16 cellular contexts compared by ENCODE assay signal in the genomic region with DNA sequence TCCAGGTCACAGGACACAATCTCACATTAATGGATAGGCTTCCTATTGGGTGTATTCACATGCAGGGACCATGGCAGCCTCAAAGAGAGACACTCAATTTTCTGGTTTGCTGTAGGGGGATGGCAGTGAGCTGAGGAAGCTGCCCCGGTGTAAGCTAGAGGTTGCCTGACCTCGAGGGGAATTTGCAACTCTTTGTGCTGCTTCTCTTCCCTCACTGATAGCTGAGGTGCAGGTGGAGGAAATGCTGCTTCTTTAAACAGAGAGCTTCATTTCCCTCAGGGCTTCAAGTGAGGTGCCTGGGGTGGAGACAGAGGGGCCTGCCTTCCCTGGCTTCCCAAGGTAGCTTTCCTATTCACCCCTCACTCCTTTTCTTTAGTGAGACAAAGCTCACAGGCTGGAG.
DNase-seq lines count a peak whose midpoint lies in the region; ATAC-seq and TF ChIP-seq lines count a peak whose summit lies in the region.
"Had no signal": no experiment of that assay in that cellular context is flagged by ENCODE, and none has a peak within 500 bp of the region (broad histone marks: within the 10 kb centered on the region; RNA-seq: fewer than 3 reads in every experiment).

No MANE protein-coding gene starts in this region.

- ATAC-seq in T-cell (replicated peaks in 1 of 4) (peak in 3 of 4 experiments; percentile 14 to 43 (median 26)), GM21737 (IDR thresholded peaks at IDR 0.05; ENCODE audit: unreplicated experiment) (no peak)
- no peak for ATAC-seq in naive thymus-derived CD4-positive, alpha-beta T cell
- ATAC-seq: HepG2 had no signal

- H3K27me3 Mint-ChIP-seq in T-cell, result no peaks in the 10 kb centered on the region
- no peaks in the 10 kb centered on the region for H3K27me3 Mint-ChIP-seq in naive thymus-derived CD4-positive, alpha-beta T cell

- H3K27ac Mint-ChIP-seq in T-cell, result no peak overlapping the region
- peak overlapping the region in 5 of 9 donors; percentile 21 to 68 (median 46) for H3K27ac Mint-ChIP-seq in naive thymus-derived CD4-positive, alpha-beta T cell
- H3K27ac Mint-ChIP-seq: HFFc6 had no signal

- no peak for TF ChIP-seq CTCF in DOHH2 (IDR thresholded peaks at IDR 0.05; ENCODE audit: low read depth, low read length, poor library complexity, severe bottlenecking)

- H3K36me3 ChIP-seq in BLaER1, result no peaks in the 10 kb centered on the region; the same call in 1 of the 2 replicates
- no peaks in the 10 kb centered on the region for H3K36me3 ChIP-seq in DOHH2 (ENCODE audit: control insufficient read depth, low read length)
- H3K36me3 ChIP-seq in naive thymus-derived CD4-positive, alpha-beta T cell (ENCODE audit: control insufficient read depth in 2 of 3, insufficient read depth in 3 of 3, low read length in 3 of 3), result no peaks in the 10 kb centered on the region
- H3K36me3 ChIP-seq: MG63 had no signal

- H3K4me3 ChIP-seq in BLaER1 (no peak overlapping the region), DOHH2 (ENCODE audit: low read length) (no peak overlapping the region)
- no peak overlapping the region for H3K4me3 ChIP-seq in naive thymus-derived CD4-positive, alpha-beta T cell (ENCODE audit: low read length)
- H3K4me3 ChIP-seq: MG63 had no signal

- H3K36me3 Mint-ChIP-seq in T-cell, result no peaks in the 10 kb centered on the region
- peaks cover 0 to 12% (median under 1%) of the 10 kb centered on the region in 5 donors for H3K36me3 Mint-ChIP-seq in naive thymus-derived CD4-positive, alpha-beta T cell

- peaks cover 0 to 6% (median under 1%) of the 10 kb centered on the region in 3 donors for H3K9me3 Mint-ChIP-seq in T-cell
- H3K9me3 Mint-ChIP-seq in naive thymus-derived CD4-positive, alpha-beta T cell, result peaks cover 0 to 15% (median 3%) of the 10 kb centered on the region in 11 donors

- H3K4me3 Mint-ChIP-seq in T-cell, result no peak overlapping the region
- peak overlapping the region in 1 of 10 donors; percentile 4 for H3K4me3 Mint-ChIP-seq in naive thymus-derived CD4-positive, alpha-beta T cell
- H3K4me3 Mint-ChIP-seq: HFFc6 had no signal

- no peaks in the 10 kb centered on the region for H3F3A ChIP-seq in DOHH2 (ENCODE audit: control insufficient read depth, insufficient read depth)

- H3K79me2 ChIP-seq in DOHH2 (ENCODE audit: control insufficient read depth, low read length), result no peaks in the 10 kb centered on the region

- H3K4me1 ChIP-seq in BLaER1 (peaks cover 34% of the 10 kb centered on the region), DOHH2 (ENCODE audit: control insufficient read depth, low read length) (peaks cover 51% of the 10 kb centered on the region)
- peaks cover 0 to 32% of the 10 kb centered on the region in 2 donors for H3K4me1 ChIP-seq in naive thymus-derived CD4-positive, alpha-beta T cell (ENCODE audit: control insufficient read depth in 2 of 2, insufficient read depth in 2 of 2, low read length in 2 of 2)

- peaks cover 27 to 42% (median 39%) of the 10 kb centered on the region in 3 donors for H3K4me1 Mint-ChIP-seq in T-cell
- peaks cover 11 to 52% (median 40%) of the 10 kb centered on the region in 7 donors for H3K4me1 Mint-ChIP-seq in naive thymus-derived CD4-positive, alpha-beta T cell

- intact Hi-C loops in naive thymus-derived CD4-positive, alpha-beta T cell (cut with micrococcal nuclease), result loop anchor here in 1 of 2 donors (1.0 kb wide), 1 partner anchor 8 kb away; no protein-coding TSS in a partner anchor

- no peaks in the 10 kb centered on the region for H4K20me1 ChIP-seq in BLaER1
- H4K20me1 ChIP-seq in DOHH2 (ENCODE audit: control insufficient read depth, insufficient read depth, low read depth, low read length), result no peaks in the 10 kb centered on the region

- peaks cover 40% of the 10 kb centered on the region for H3K9me3 ChIP-seq in BLaER1
- peaks cover 10% of the 10 kb centered on the region for H3K9me3 ChIP-seq in DOHH2 (ENCODE audit: control insufficient read depth, insufficient read depth, low read length)
- H3K9me3 ChIP-seq in naive thymus-derived CD4-positive, alpha-beta T cell (ENCODE audit: control insufficient read depth in 2 of 3, low read length in 3 of 3), result no peaks in the 10 kb centered on the region
- H3K9me3 ChIP-seq: SK-N-SH had no signal

- CTCF ChIA-PET in T-cell (lab: Charles Lee), result no interaction called here
- CTCF ChIA-PET in naive thymus-derived CD4-positive, alpha-beta T cell (lab: Charles Lee), result interaction anchor here (0.9 kb wide), 1 partner anchor 9 kb away, joined by 5 read pairs; no protein-coding TSS in a partner anchor

- peak overlapping the region; percentile 7; the same call in 1 of the 2 replicates for H3K27ac ChIP-seq in BLaER1
- peak overlapping the region; percentile 41 for H3K27ac ChIP-seq in DOHH2 (ENCODE audit: low read depth, low read length)
- H3K27ac ChIP-seq in naive thymus-derived CD4-positive, alpha-beta T cell (ENCODE audit: low read depth, low read length), result no peak overlapping the region
- H3K27ac ChIP-seq: KMS-11 had no signal

- no peaks in the 10 kb centered on the region for H3K9me2 ChIP-seq in DOHH2 (replicated peaks; ENCODE audit: control insufficient read depth, low read length)
- H3K9me2 ChIP-seq: SK-N-SH had no signal

- H3K4me2 ChIP-seq in BLaER1, result peak overlapping the region; percentile 44
- H3K4me2 ChIP-seq in DOHH2 (ENCODE audit: low read length), result peak overlapping the region; percentile 49
- H3K4me2 ChIP-seq: KMS-11, SK-N-SH had no signal

- no peak overlapping the region for H3K9ac ChIP-seq in BLaER1
- H3K9ac ChIP-seq: KMS-11, SK-N-SH had no signal

- DNase-seq in T-cell (no peak), NCI-H146 (lab: John Stamatoyannopoulos, UW) (no peak), DMS 273 (lab: John Stamatoyannopoulos, UW; ENCODE audit: unreplicated experiment) (no peak)
- no peak for DNase-seq in naive thymus-derived CD4-positive, alpha-beta T cell
- DNase-seq: C1 segment of cervical spinal cord, HFFc6, MG63, NCI-H1092, NCI-H524, SHP77, SK-N-SH had no signal

- POLR2A ChIA-PET in T-cell (lab: Charles Lee), result no interaction called here
- POLR2A ChIA-PET in naive thymus-derived CD4-positive, alpha-beta T cell (lab: Charles Lee), result interaction anchor here (0.6 to 1.2 kb wide), 3 partner anchors 9 to 154 kb away, joined by 3 to 11 read pairs (median 4); no protein-coding TSS in a partner anchor

- H3K27me3 ChIP-seq in BLaER1 (no peaks in the 10 kb centered on the region), DOHH2 (ENCODE audit: control insufficient read depth, low read length) (no peaks in the 10 kb centered on the region)
- H3K27me3 ChIP-seq in naive thymus-derived CD4-positive, alpha-beta T cell (ENCODE audit: control insufficient read depth in 2 of 2, insufficient read depth in 2 of 2, low read length in 2 of 2), result no peaks in the 10 kb centered on the region
- H3K27me3 ChIP-seq: MG63 had no signal

Comparison
In these comparisons a context has a peak if more than half of its experiments do, and no peak if none do; other contexts are left out.
1. ATAC-seq: peak in T-cell (3 of 4); none in naive thymus-derived CD4-positive, alpha-beta T cell (single experiment) and GM21737 (single experiment).
2. H3K27ac Mint-ChIP-seq: peak in naive thymus-derived CD4-positive, alpha-beta T cell (5 of 9); none in T-cell (0 of 2).